8 cellular contexts compared by ENCODE assay signal in the genomic region with DNA sequence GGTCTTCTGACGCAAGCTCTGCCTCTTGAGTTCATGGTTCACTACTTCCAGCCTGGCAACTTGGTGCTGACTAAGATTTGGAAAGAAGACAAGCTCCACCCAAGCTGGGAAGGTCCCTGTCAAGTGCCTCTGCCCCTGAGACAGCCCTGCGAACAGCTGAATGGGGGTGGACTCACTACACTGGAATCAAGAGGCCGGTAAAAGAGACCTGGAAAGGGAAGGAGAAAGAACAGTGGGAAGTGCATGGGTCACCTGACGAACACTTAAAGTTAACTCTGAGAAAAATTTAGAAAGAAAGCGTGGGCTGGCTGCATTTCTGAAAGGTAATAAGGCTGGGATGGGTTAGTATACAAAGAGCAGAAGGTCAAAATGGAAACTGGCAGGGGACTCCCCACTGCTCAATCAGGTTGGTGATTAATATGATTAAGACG.
A peak's percentile ranks its signal among the peaks of the same experiment; 100 is the strongest.
DNase-seq lines count a peak whose midpoint lies in the region; ATAC-seq lines count a peak whose summit lies in the region.

No MANE protein-coding gene starts in this region.

- DNase-seq in ELR (ENCODE audit: low read depth) (peak; percentile 55), kidney glomerular epithelial cell (lab: John Stamatoyannopoulos, UW) (peak; percentile 96), KG1 (lab: John Stamatoyannopoulos, UW) (no peak), cortex of kidney (lab: John Stamatoyannopoulos, UW) (no peak), D341Med (ENCODE audit: low spot score) (no peak), NCI-H69 (lab: John Stamatoyannopoulos, UW) (no peak)

- ATAC-seq in GM21390 (IDR thresholded peaks at IDR 0.05; ENCODE audit: unreplicated experiment) (peak; percentile 90), HG03469 (IDR thresholded peaks at IDR 0.05; ENCODE audit: unreplicated experiment) (peak; percentile 92)

Comparison
In these comparisons a context has a peak if more than half of its experiments do, and no peak if none do; other contexts are left out.
1. DNase-seq: peak in ELR (single experiment) and kidney glomerular epithelial cell (single experiment); none in KG1 (single experiment), cortex of kidney (single experiment), D341Med (single experiment) and NCI-H69 (single experiment).